1 cellular context compared by ENCODE assay signal in the genomic region with DNA sequence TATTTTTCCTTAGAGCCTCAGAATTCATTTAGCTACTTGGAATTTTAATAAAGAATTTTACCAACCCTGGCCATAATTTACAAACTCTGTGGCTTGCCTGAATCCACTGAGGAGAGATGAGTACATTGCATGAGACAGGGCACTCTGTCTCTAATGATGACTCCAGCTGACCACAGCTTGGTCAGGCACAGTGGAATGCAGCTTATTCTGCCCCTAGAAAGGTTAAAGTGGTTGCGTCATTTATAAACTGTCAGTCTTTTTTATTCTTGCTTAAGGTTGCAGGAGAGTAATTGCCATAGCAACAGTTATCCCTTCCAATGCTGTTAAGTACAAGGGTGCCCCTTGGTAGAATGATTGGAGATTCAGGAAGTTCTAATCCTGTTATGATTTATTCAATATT.
TF ChIP-seq lines count a peak whose summit lies in the region.

No MANE protein-coding gene starts in this region.

TF ChIP-seq in SK-N-SH, 30 proteins besides CTCF, POLR2A, EP300 and RAD21 (continued from another document):
- TF ChIP-seq EZH2phosphoT487 (IDR thresholded peaks at IDR 0.05; ENCODE audit: borderline replicate concordance, low read depth), result no peak
- TF ChIP-seq, protein P1, sequence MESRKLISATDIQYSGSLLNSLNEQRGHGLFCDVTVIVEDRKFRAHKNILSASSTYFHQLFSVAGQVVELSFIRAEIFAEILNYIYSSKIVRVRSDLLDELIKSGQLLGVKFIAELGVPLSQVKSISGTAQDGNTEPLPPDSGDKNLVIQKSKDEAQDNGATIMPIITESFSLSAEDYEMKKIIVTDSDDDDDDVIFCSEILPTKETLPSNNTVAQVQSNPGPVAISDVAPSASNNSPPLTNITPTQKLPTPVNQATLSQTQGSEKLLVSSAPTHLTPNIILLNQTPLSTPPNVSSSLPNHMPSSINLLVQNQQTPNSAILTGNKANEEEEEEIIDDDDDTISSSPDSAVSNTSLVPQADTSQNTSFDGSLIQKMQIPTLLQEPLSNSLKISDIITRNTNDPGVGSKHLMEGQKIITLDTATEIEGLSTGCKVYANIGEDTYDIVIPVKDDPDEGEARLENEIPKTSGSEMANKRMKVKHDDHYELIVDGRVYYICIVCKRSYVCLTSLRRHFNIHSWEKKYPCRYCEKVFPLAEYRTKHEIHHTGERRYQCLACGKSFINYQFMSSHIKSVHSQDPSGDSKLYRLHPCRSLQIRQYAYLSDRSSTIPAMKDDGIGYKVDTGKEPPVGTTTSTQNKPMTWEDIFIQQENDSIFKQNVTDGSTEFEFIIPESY (IDR thresholded peaks at IDR 0.05; ENCODE audit: borderline replicate concordance, low read depth), result 0 out of 2 replicates have a peak, but pooled peaks have one; percentile 17
- peak; percentile 74; the same call in 1 of the 2 replicates for TF ChIP-seq TEAD4 (IDR thresholded peaks at IDR 0.05; ENCODE audit: borderline replicate concordance, insufficient read depth)
- TF ChIP-seq NFIC (IDR thresholded peaks at IDR 0.05; ENCODE audit: borderline replicate concordance), result peak; percentile 45; the same call in 1 of the 2 replicates
- TF ChIP-seq FOXM1 (IDR thresholded peaks at IDR 0.05; ENCODE audit: low read depth), result no peak
- TF ChIP-seq, protein P2, sequence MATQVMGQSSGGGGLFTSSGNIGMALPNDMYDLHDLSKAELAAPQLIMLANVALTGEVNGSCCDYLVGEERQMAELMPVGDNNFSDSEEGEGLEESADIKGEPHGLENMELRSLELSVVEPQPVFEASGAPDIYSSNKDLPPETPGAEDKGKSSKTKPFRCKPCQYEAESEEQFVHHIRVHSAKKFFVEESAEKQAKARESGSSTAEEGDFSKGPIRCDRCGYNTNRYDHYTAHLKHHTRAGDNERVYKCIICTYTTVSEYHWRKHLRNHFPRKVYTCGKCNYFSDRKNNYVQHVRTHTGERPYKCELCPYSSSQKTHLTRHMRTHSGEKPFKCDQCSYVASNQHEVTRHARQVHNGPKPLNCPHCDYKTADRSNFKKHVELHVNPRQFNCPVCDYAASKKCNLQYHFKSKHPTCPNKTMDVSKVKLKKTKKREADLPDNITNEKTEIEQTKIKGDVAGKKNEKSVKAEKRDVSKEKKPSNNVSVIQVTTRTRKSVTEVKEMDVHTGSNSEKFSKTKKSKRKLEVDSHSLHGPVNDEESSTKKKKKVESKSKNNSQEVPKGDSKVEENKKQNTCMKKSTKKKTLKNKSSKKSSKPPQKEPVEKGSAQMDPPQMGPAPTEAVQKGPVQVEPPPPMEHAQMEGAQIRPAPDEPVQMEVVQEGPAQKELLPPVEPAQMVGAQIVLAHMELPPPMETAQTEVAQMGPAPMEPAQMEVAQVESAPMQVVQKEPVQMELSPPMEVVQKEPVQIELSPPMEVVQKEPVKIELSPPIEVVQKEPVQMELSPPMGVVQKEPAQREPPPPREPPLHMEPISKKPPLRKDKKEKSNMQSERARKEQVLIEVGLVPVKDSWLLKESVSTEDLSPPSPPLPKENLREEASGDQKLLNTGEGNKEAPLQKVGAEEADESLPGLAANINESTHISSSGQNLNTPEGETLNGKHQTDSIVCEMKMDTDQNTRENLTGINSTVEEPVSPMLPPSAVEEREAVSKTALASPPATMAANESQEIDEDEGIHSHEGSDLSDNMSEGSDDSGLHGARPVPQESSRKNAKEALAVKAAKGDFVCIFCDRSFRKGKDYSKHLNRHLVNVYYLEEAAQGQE (IDR thresholded peaks at IDR 0.05; ENCODE audit: low read depth, low read length), result 0 out of 2 replicates have a peak, but pooled peaks have one; percentile 46
- TF ChIP-seq, protein P3, sequence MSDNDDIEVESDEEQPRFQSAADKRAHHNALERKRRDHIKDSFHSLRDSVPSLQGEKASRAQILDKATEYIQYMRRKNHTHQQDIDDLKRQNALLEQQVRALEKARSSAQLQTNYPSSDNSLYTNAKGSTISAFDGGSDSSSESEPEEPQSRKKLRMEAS (IDR thresholded peaks at IDR 0.05; ENCODE audit: low read depth), result no peak
- no peak for TF ChIP-seq YY1 (IDR thresholded peaks at IDR 0.05; ENCODE audit: low read depth)
- TF ChIP-seq, protein P4, sequence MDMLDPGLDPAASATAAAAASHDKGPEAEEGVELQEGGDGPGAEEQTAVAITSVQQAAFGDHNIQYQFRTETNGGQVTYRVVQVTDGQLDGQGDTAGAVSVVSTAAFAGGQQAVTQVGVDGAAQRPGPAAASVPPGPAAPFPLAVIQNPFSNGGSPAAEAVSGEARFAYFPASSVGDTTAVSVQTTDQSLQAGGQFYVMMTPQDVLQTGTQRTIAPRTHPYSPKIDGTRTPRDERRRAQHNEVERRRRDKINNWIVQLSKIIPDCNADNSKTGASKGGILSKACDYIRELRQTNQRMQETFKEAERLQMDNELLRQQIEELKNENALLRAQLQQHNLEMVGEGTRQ (IDR thresholded peaks at IDR 0.05; ENCODE audit: borderline replicate concordance, low read depth, low read length), result no peak
- peak; percentile 68; the same call in 1 of the 2 replicates for TF ChIP-seq RXRA (IDR thresholded peaks at IDR 0.05; ENCODE audit: borderline replicate concordance, low read depth)
